Comparison of ENCODE assay signal across 8 cellular contexts in the genomic region with DNA sequence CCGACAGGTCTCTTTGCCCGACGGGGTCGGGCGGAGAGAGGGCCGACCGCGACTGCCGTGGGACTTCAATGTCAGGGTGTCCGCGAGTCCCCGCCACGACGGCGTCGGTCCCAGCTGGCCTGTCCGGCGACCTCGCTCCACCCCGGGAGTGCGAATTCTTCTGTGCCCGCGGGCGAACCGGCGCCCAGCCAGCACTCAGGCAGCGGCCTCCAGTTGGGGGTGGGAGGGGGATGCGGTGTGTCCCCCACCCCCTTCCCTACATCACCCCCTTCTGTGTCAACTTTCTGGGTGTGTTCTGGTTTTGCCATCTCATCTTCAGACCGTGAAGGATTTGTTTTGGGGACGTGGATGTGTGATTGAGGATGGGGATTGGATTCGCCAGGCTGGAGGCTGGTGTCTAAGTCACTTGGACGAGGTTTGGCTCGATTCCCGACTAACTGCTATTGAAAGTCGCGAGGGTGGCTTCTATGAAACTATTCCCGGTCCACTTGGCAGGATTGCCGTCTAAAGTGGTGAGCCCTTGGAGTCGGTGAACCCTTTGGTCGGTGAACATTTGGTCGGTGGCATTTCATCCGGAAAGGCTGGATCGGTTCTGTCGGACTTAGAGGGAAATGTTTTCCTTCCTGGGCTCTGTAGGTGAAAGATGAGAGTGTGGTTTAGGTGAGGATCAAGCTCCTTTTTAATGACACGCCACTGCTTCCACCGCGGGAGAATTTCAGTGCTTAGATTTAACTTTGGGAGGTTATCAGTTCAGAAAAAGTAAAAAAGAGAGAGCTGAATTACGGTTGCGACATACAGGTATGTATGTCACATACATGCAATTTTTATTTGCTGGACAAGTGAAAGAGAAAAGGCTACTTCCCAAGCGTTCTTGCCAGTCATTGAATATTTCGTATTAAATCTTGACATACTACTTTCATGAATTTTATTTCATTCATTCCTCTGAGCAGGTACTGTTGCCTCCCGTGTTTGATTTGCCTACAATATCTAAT. TPM values are rescaled to one million over a fixed set of nuclear protein-coding genes. Genes with fewer than 3 reads are reported as not detected.
A peak's percentile ranks its signal among the peaks of the same experiment; 100 is the strongest.
DNase-seq lines count a peak whose midpoint lies in the region; ATAC-seq and TF ChIP-seq lines count a peak whose summit lies in the region.

No MANE protein-coding gene starts in this region.

- WGBS in body of pancreas, 2 donors = 1 to 2% methylated on average over 48 to 52 of the region's 52 CpGs

- H3K9ac ChIP-seq in iPS-20b (ENCODE audit: low read depth, low read length) = peak overlapping the region; percentile 68
- peak overlapping the region; percentile 85 for H3K9ac ChIP-seq in skeletal muscle satellite cell (ENCODE audit: low read depth, low read length)

- TF ChIP-seq CTCF in body of pancreas (IDR thresholded peaks at IDR 0.05) = no peak

- H3K36me3 ChIP-seq in body of pancreas (replicated peaks in 1 of 2; ENCODE audit: insufficient read depth in 1 of 2, low read depth in 2 of 2) (no peaks in the 10 kb centered on the region), iPS-20b (ENCODE audit: insufficient read depth, low read depth, low read length) (no peaks in the 10 kb centered on the region), skeletal muscle satellite cell (ENCODE audit: insufficient read depth, low read length) (no peaks in the 10 kb centered on the region)

- H3K4me3 ChIP-seq in body of pancreas = peak overlapping the region; percentile 74 to 94
- H3K4me3 ChIP-seq in iPS-20b (ENCODE audit: low read length) = peak overlapping the region; percentile 84
- H3K4me3 ChIP-seq in skeletal muscle satellite cell (ENCODE audit: low read length) = peak overlapping the region; percentile 80

- H3K27ac ChIP-seq in body of pancreas (peak overlapping the region; percentile 91 to 96 (median 96)), iPS-20b (ENCODE audit: low read length) (no peak overlapping the region)

- ATAC-seq in HG02678 (IDR thresholded peaks at IDR 0.05; ENCODE audit: unreplicated experiment) (peak; percentile 19), body of pancreas (peak; percentile 9)

- TF ChIP-seq POLR2A in body of pancreas (IDR thresholded peaks at IDR 0.05) = no peak

- no peaks in the 10 kb centered on the region for H3K27me3 ChIP-seq in body of pancreas
- H3K27me3 ChIP-seq in iPS-20b (ENCODE audit: insufficient read depth, low read length) = peaks cover 27% of the 10 kb centered on the region
- no peaks in the 10 kb centered on the region for H3K27me3 ChIP-seq in skeletal muscle satellite cell (ENCODE audit: control insufficient read depth, insufficient read depth, low read length)

- peak; percentile 7 to 11 for DNase-seq in stimulated activated CD4-positive, alpha-beta T cell treated with anti-CD3 and anti-CD28 coated beads, Interleukin-12 subunit alpha, Interleukin-12 subunit beta, amount 100 ng/mL, for 24 hours (ENCODE audit: low read depth in 2 of 2)
- DNase-seq in stimulated activated CD4-positive, alpha-beta T cell treated with anti-CD3 and anti-CD28 coated beads, Interleukin-15, amount 100 ng/mL, for 24 hours = no peak
- DNase-seq in NCI-H526 (lab: John Stamatoyannopoulos, UW) = peak; percentile 33 to 62
- peak; percentile 60 to 70 (median 65) for DNase-seq in body of pancreas
- no peak for DNase-seq in NCI-H2081 treated with DMSO at 0.1 percent for 48 hours (lab: John Stamatoyannopoulos, UW)

- H3K9me3 ChIP-seq in body of pancreas (no peaks in the 10 kb centered on the region), iPS-20b (ENCODE audit: insufficient read depth, low read depth, low read length) (no peaks in the 10 kb centered on the region), skeletal muscle satellite cell (replicated peaks; ENCODE audit: low read length) (no peaks in the 10 kb centered on the region)

- peak overlapping the region; percentile 87 for H3K4me2 ChIP-seq in skeletal muscle satellite cell (ENCODE audit: low read length)

- H3K4me1 ChIP-seq in body of pancreas = peaks cover 60% of the 10 kb centered on the region
- 0 out of 2 replicates have a peak, but pooled peaks cover 2% of the 10 kb centered on the region for H3K4me1 ChIP-seq in iPS-20b (ENCODE audit: insufficient read depth, low read length)
- peaks cover 29% of the 10 kb centered on the region for H3K4me1 ChIP-seq in skeletal muscle satellite cell (ENCODE audit: control insufficient read depth, insufficient read depth, low read length)

- intact Hi-C loops in body of pancreas (cut with DNase I) = no loop called here

RNA-seq across cellular contexts. Expression of a gene that starts 0.8 kb away (rescaled TPM):
- total RNA-seq in body of pancreas = 10 to 100 TPM; 27.4 to 29.8 TPM
- total RNA-seq in skeletal muscle satellite cell (2012; rRNA removed) = 26.9 and 33.7 TPM in 2 replicates

Comparison
In these comparisons a context has a peak if more than half of its experiments do, and no peak if none do; other contexts are left out.
1. DNase-seq: peak in stimulated activated CD4-positive, alpha-beta T cell treated with anti-CD3 and anti-CD28 coated beads, Interleukin-12 subunit alpha, Interleukin-12 subunit beta, amount 100 ng/mL, for 24 hours (2 of 2), NCI-H526 (2 of 2) and body of pancreas (4 of 4); none in stimulated activated CD4-positive, alpha-beta T cell treated with anti-CD3 and anti-CD28 coated beads, Interleukin-15, amount 100 ng/mL, for 24 hours (single experiment) and NCI-H2081 treated with DMSO at 0.1 percent for 48 hours (single experiment).
2. Peak in every context shown above with its lines, with median percentiles within 50 percentile points of each other: H3K4me3 ChIP-seq.